32 cellular contexts compared by ENCODE assay signal in the genomic region with DNA sequence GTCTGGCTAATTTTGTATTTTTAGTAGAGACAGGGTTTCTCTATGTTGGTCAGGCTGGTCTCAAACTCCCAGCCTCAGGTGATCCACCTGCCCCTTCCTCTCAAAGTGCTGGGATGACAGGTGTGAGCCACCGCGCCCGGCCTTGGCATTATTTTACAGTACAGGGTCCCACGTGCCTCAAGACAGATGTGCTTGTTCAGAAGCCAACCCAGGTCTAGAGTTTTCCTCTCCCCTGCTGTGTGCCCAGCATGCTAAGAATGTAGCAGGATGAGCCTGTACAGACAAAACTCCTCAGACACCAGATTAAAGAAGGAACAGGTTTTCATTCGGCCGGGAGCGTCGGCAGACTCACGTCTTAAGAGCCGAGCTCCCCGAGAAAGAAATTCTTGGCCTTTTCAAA. TPM values are rescaled to one million over a fixed set of nuclear protein-coding genes. Genes with fewer than 3 reads are reported as not detected.
"Had no signal": no experiment of that assay in that cellular context is flagged by ENCODE, and none has a peak within 500 bp of the region (broad histone marks: within the 10 kb centered on the region; RNA-seq: fewer than 3 reads in every experiment).

No MANE protein-coding gene starts in this region.

- H3K4me1 Mint-ChIP-seq: stimulated activated memory B cell treated with anti-CD40 and anti-IgM and Interleukin-4, amounts not matched to agents 10 μg/mL and 1 μg/mL and 100 μg/mL, for 72 hours had no signal

- H3K27ac Mint-ChIP-seq: activated CD4-positive, alpha-beta memory T cell treated with anti-CD3 and anti-CD28 coated beads for 36 hours; activated naive CD8-positive, alpha-beta T cell; activated T-cell treated with anti-CD3 and anti-CD28 coated beads, Interleukin-2, amount 50 U/mL, for 72 hours; natural killer cell treated with Interleukin-12 subunit alpha and Interleukin-12 subunit beta and Interleukin-15 and Interleukin-18, amount 100 ng/mL, for 72 hours; progenitor cell of endocrine pancreas; stimulated activated memory B cell treated with anti-CD40 and anti-IgM and Interleukin-4, amounts not matched to agents 10 μg/mL and 1 μg/mL and 100 μg/mL, for 72 hours; T-cell; T-helper 2 cell treated with Interferon-gamma antibody and Interleukin-4, amounts not matched to agents 5 μg/mL and 100 μg/mL, for 36 hours had no signal

- H3K9me3 ChIP-seq: esophagus squamous epithelium, left ventricle myocardium inferior, mucosa of descending colon, ovary, upper lobe of right lung had no signal

- ATAC-seq: activated T-cell treated with anti-CD3 and anti-CD28 coated beads, Interleukin-2, amount 50 U/mL, for 72 hours; mucosa of descending colon; natural killer cell treated with Interleukin-12 subunit alpha and Interleukin-12 subunit beta and Interleukin-15 and Interleukin-18, amount 100 ng/mL, for 72 hours; sciatic nerve; stimulated activated memory B cell treated with anti-CD40 and anti-IgM and Interleukin-4, amounts not matched to agents 10 μg/mL and 1 μg/mL and 100 μg/mL, for 72 hours; stimulated activated naive CD8-positive, alpha-beta T cell treated with anti-CD3 and anti-CD28 coated beads, Interleukin-15, amount 100 ng/mL, for 72 hours; T-cell; upper lobe of right lung had no signal

- DNase-seq: activated CD4-positive, alpha-beta memory T cell treated with anti-CD3 and anti-CD28 coated beads for 36 hours; activated CD4-positive, alpha-beta T cell treated with anti-CD3 and anti-CD28 coated beads for 4 hours; activated naive CD4-positive, alpha-beta T cell treated with Interleukin-2 at 50 U/mL for 16 hours; activated T-cell treated with anti-CD3 and anti-CD28 coated beads for 4 hours; activated T-cell treated with anti-CD3 and anti-CD28 coated beads, Interleukin-2, amount 50 U/mL, for 72 hours; anterior cingulate cortex; cortex of kidney; esophagus squamous epithelium; islet precursor cell; left ventricle myocardium inferior; mesendoderm; mucosa of descending colon; ovary; small intestine; stimulated activated CD4-positive, alpha-beta T cell treated with anti-CD3 and anti-CD28 coated beads, Interleukin-1b, Interleukin-23, amount 100 ng/mL, for 48 hours; stimulated activated CD4-positive, alpha-beta T cell treated with anti-CD3 and anti-CD28 coated beads, Interleukin-4, amount 100 ng/mL, for 4 hours; stimulated activated CD8-positive, alpha-beta memory T cell treated with anti-CD3 and anti-CD28 coated beads, Interleukin-4, amount 100 ng/mL, for 48 hours; stimulated activated naive CD8-positive, alpha-beta T cell treated with anti-CD3 and anti-CD28 coated beads, Interleukin-15, amount 100 ng/mL, for 72 hours; substantia nigra; T-cell; upper lobe of right lung had no signal

- H3K4me1 ChIP-seq: left ventricle myocardium inferior, upper lobe of right lung had no signal

- H3K4me3 ChIP-seq: esophagus squamous epithelium, left ventricle myocardium inferior, lung, mucosa of descending colon, ovary, upper lobe of right lung had no signal

- H3K36me3 ChIP-seq: esophagus squamous epithelium, left ventricle myocardium inferior, ovary, upper lobe of right lung had no signal

- H3K4me3 Mint-ChIP-seq: activated CD4-positive, alpha-beta memory T cell treated with anti-CD3 and anti-CD28 coated beads for 36 hours; activated naive CD8-positive, alpha-beta T cell; activated T-cell treated with anti-CD3 and anti-CD28 coated beads, Interleukin-2, amount 50 U/mL, for 72 hours; natural killer cell treated with Interleukin-12 subunit alpha and Interleukin-12 subunit beta and Interleukin-15 and Interleukin-18, amount 100 ng/mL, for 72 hours; stimulated activated memory B cell treated with anti-CD40 and anti-IgM and Interleukin-4, amounts not matched to agents 10 μg/mL and 1 μg/mL and 100 μg/mL, for 72 hours; stimulated activated naive CD8-positive, alpha-beta T cell treated with anti-CD3 and anti-CD28 coated beads, Interleukin-15, amount 100 ng/mL, for 72 hours; T-cell; T-helper 2 cell treated with Interferon-gamma antibody and Interleukin-4, amounts not matched to agents 5 μg/mL and 100 μg/mL, for 36 hours had no signal

- H3K27me3 ChIP-seq: esophagus squamous epithelium, ovary, upper lobe of right lung had no signal

- H3K27ac ChIP-seq: esophagus squamous epithelium, left ventricle myocardium inferior, ovary, upper lobe of right lung had no signal

- H3K9me3 Mint-ChIP-seq: activated CD4-positive, alpha-beta memory T cell treated with anti-CD3 and anti-CD28 coated beads for 36 hours; activated T-cell treated with anti-CD3 and anti-CD28 coated beads, Interleukin-2, amount 50 U/mL, for 72 hours; natural killer cell treated with Interleukin-12 subunit alpha and Interleukin-12 subunit beta and Interleukin-15 and Interleukin-18, amount 100 ng/mL, for 72 hours; stimulated activated naive CD8-positive, alpha-beta T cell treated with anti-CD3 and anti-CD28 coated beads, Interleukin-15, amount 100 ng/mL, for 72 hours; T-cell; T-helper 2 cell treated with Interferon-gamma antibody and Interleukin-4, amounts not matched to agents 5 μg/mL and 100 μg/mL, for 36 hours had no signal

- H3K36me3 Mint-ChIP-seq: activated CD4-positive, alpha-beta memory T cell treated with anti-CD3 and anti-CD28 coated beads for 36 hours; activated naive CD8-positive, alpha-beta T cell; natural killer cell treated with Interleukin-12 subunit alpha and Interleukin-12 subunit beta and Interleukin-15 and Interleukin-18, amount 100 ng/mL, for 72 hours; stimulated activated memory B cell treated with anti-CD40 and anti-IgM and Interleukin-4, amounts not matched to agents 10 μg/mL and 1 μg/mL and 100 μg/mL, for 72 hours; T-cell had no signal

RNA-seq across cellular contexts. Expression of a gene that starts 42.2 kb away (rescaled TPM):
- total RNA-seq: cerebellum, frontal cortex, left ventricle myocardium inferior, myocyte, ovary, progenitor cell of endocrine pancreas, renal cortical epithelial cell had no signal
